ENCODE assay signal across 16 cellular contexts in the genomic region with DNA sequence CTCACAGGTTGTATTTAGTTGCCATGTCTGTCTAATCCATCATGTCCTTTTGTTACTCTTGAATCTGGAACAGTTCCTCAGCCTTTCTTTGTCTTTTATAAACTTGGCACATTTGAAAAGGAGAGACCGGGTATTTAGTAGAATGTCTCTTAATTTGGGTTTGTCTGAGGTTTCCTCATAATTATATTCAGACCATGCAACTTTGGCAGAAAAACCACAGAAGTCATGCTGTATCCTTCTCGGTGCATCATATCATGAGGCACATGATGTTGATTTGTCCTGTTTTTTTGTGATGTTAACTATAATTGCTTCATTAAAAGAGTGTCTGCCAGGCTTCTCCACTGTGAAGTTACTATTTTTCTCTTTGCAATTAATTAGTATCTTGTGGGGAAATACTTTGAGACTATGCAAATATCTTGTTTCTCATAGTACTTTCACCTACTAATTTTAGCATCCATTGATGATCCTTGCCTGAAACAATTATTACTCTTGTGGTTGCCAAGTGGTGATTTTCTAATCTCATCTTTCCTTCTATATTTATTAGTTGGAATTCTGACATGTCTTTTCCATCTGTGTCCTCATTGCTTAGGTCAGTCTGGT.
DNase-seq lines count a peak whose midpoint lies in the region; ATAC-seq and TF ChIP-seq lines count a peak whose summit lies in the region.
"Had no signal": no experiment of that assay in that cellular context is flagged by ENCODE, and none has a peak within 500 bp of the region (broad histone marks: within the 10 kb centered on the region; RNA-seq: fewer than 3 reads in every experiment).

No MANE protein-coding gene starts in this region.

- no peak for TF ChIP-seq POLR2A in sigmoid colon (IDR thresholded peaks at IDR 0.05)

- H3K27me3 ChIP-seq in brain microvascular endothelial cell (replicated peaks) (no peaks in the 10 kb centered on the region), sigmoid colon (no peaks in the 10 kb centered on the region)

- TF ChIP-seq EP300 in sigmoid colon (IDR thresholded peaks at IDR 0.05), result no peak

- H3K27ac ChIP-seq in brain microvascular endothelial cell (peak overlapping the region; percentile 92), sigmoid colon (peak overlapping the region in 3 of 4 donors; percentile 51 to 66 (median 65))
- H3K27ac ChIP-seq: A549, HL-60 had no signal

- H3K4me3 ChIP-seq in brain microvascular endothelial cell (ENCODE audit: low read depth, low read length), result no peak overlapping the region
- no peak overlapping the region for H3K4me3 ChIP-seq in sigmoid colon
- H3K4me3 ChIP-seq: A549, K562 had no signal

- peaks cover 0 to 31% (median 24%) of the 10 kb centered on the region in 4 donors for H3K4me1 ChIP-seq in sigmoid colon
- H3K4me1 ChIP-seq: A549, Caco-2 had no signal

- H3K36me3 ChIP-seq in brain microvascular endothelial cell (replicated peaks) (no peaks in the 10 kb centered on the region), sigmoid colon (no peaks in the 10 kb centered on the region)

- WGBS in sigmoid colon, 2 donors, result 82 to 90% methylated on average over 2 of the region's 2 CpGs

- TF ChIP-seq CTCF in brain microvascular endothelial cell (IDR thresholded peaks at IDR 0.05; ENCODE audit: low read depth, low read length, missing control alignments) (no peak), sigmoid colon (IDR thresholded peaks at IDR 0.05) (no peak)

- intact Hi-C loops in sigmoid colon (cut with DNase I), result no loop called here

- DNase-seq in brain microvascular endothelial cell (no peak), sigmoid colon (no peak), NCI-H1694 treated with DMSO at 0.1 percent for 48 hours (lab: John Stamatoyannopoulos, UW) (no peak), COLO668 (lab: John Stamatoyannopoulos, UW; ENCODE audit: unreplicated experiment) (no peak)
- DNase-seq: Caco-2, DMS53, NCI-H1092, NCI-H345, NCI-H526 treated with DMSO at 0.1 percent for 48 hours, PC-3 had no signal

- peak; percentile 35 for ATAC-seq in GM18861 (IDR thresholded peaks at IDR 0.05; ENCODE audit: unreplicated experiment)
- peak; percentile 45 for ATAC-seq in HG03460 (IDR thresholded peaks at IDR 0.05; ENCODE audit: unreplicated experiment)
- ATAC-seq in GM21786 (IDR thresholded peaks at IDR 0.05; ENCODE audit: unreplicated experiment), result no peak
- ATAC-seq: A549, K562, PC-3 had no signal

- in situ Hi-C loops in brain microvascular endothelial cell (cut with HindIII; ENCODE audit: low pct_ligation_motif_present, low sequenced_read_pairs), result no loop called here

- H3K9me3 ChIP-seq in sigmoid colon, result peaks cover 0 to 3% (median 0%) of the 10 kb centered on the region in 4 donors
- H3K9me3 ChIP-seq: A549, Caco-2 had no signal
